8 cellular contexts compared by ENCODE assay signal in the genomic region with DNA sequence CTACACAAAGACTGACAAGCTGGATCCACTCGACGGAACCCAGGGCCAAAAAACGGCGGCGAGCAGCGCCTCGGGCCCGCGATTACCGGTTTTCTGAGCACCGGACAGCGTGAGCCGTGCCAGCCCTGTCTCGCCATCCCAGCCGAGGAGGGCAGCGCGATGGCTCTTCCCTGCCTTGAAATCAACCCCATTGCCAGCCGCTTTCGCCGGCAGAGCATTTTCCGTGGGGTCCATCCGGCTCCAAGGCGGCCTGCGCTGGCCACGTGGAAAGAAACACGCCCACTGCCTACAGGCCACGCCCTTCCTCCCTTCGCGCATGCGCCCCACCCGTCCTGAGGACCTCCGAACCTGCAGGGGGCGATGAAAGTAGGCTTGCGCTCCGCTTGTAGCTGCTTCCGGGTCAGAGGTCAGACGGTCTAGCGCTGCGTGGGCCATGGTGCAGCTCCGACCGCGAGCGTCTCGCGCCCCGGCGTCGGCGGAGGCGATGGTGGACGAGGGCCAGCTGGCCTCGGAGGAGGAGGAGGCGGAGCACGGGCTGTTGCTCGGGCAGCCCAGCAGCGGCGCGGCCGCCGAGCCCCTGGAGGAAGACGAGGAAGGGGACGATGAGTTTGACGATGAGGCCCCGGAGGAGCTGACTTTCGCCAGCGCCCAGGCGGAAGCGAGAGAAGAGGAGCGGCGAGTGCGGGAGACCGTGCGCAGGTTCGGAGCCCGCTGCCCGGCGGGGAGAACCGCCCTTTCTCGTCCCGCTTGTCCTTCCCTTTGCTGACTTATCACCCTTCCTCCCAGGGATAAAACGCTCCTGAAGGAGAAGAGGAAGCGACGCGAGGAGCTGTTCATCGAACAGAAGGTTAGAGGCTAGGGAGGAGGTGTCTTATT. TPM values are rescaled to one million over a fixed set of nuclear protein-coding genes. Genes with fewer than 3 reads are reported as not detected.
DNase-seq lines count a peak whose midpoint lies in the region; ATAC-seq and TF ChIP-seq lines count a peak whose summit lies in the region.

A gene (plus strand): TSS at position 410 of the 876 bp plus-strand sequence. CDS start 24 bp downstream, at position 434.

- peak within 1 kb of the TSS; percentile 93 for H3K27ac Mint-ChIP-seq in activated T-helper 2 cell treated with anti-CD3 and anti-CD28 coated beads, Interferon-gamma antibody, Interleukin-2, Interleukin-4, amounts not matched to agents 10 μg/mL and 5 μg/mL and 100 μg/mL, durations not matched to agents 14 hours and 24 hours and 36 hours
- peak within 1 kb of the TSS; percentile 90 to 96 for H3K27ac Mint-ChIP-seq in natural killer cell treated with Interleukin-12 subunit alpha and Interleukin-12 subunit beta and Interleukin-15 and Interleukin-18, amount 100 ng/mL, for 72 hours

- peaks cover 31% of the 10 kb centered on the region for H3K4me1 Mint-ChIP-seq in activated T-helper 2 cell treated with anti-CD3 and anti-CD28 coated beads, Interferon-gamma antibody, Interleukin-2, Interleukin-4, amounts not matched to agents 10 μg/mL and 5 μg/mL and 100 μg/mL, durations not matched to agents 14 hours and 24 hours and 36 hours (ENCODE audit: low read depth)
- H3K4me1 Mint-ChIP-seq in natural killer cell treated with Interleukin-12 subunit alpha and Interleukin-12 subunit beta and Interleukin-15 and Interleukin-18, amount 100 ng/mL, for 72 hours (ENCODE audit: low read depth in 2 of 2) = peaks cover 28 to 44% of the 10 kb centered on the region in 2 donors

- no peaks in the 10 kb centered on the region for H3K27me3 Mint-ChIP-seq in activated T-helper 2 cell treated with anti-CD3 and anti-CD28 coated beads, Interferon-gamma antibody, Interleukin-2, Interleukin-4, amounts not matched to agents 10 μg/mL and 5 μg/mL and 100 μg/mL, durations not matched to agents 14 hours and 24 hours and 36 hours (ENCODE audit: low read depth)
- no peaks in the 10 kb centered on the region for H3K27me3 Mint-ChIP-seq in natural killer cell treated with Interleukin-12 subunit alpha and Interleukin-12 subunit beta and Interleukin-15 and Interleukin-18, amount 100 ng/mL, for 72 hours

- ATAC-seq in natural killer cell treated with Interleukin-12 subunit alpha and Interleukin-12 subunit beta and Interleukin-15 and Interleukin-18, amount 100 ng/mL, for 72 hours = peak; percentile 98 to 99
- ATAC-seq in stimulated activated naive CD8-positive, alpha-beta T cell treated with anti-CD3 and anti-CD28 coated beads, Interleukin-15, Interleukin-2, amounts not matched to agents 100 U/mL and 50 U/mL, for 24 hours = peak; percentile 94

- intact Hi-C loops in activated T-helper 2 cell treated with anti-CD3 and anti-CD28 coated beads, Interferon-gamma antibody, Interleukin-2, Interleukin-4, amounts not matched to agents 10 μg/mL and 5 μg/mL and 100 μg/mL, durations not matched to agents 14 hours and 24 hours and 36 hours (cut with micrococcal nuclease) = loop anchor here (1.0 kb wide), 2 partner anchors 41 to 96 kb away; a partner anchor contains a TSS

- POLR2A ChIA-PET in RWPE1 (lab: Yijun Ruan, JAX; ENCODE audit: low non-redundant PET) = interaction anchor here (1.0 to 1.4 kb wide), 3 partner anchors 9 to 41 kb away, joined by 3 to 5 read pairs (median 5); a partner anchor contains a TSS

- peak within 1 kb of the TSS; percentile 98 for H3K4me3 Mint-ChIP-seq in activated T-helper 2 cell treated with anti-CD3 and anti-CD28 coated beads, Interferon-gamma antibody, Interleukin-2, Interleukin-4, amounts not matched to agents 10 μg/mL and 5 μg/mL and 100 μg/mL, durations not matched to agents 14 hours and 24 hours and 36 hours (ENCODE audit: low read depth)
- peak within 1 kb of the TSS; percentile 98 for H3K4me3 Mint-ChIP-seq in natural killer cell treated with Interleukin-12 subunit alpha and Interleukin-12 subunit beta and Interleukin-15 and Interleukin-18, amount 100 ng/mL, for 72 hours

- TF ChIP-seq CTCF in LNCaP clone FGC (IDR thresholded peaks at IDR 0.05; ENCODE audit: control insufficient read depth, extremely low read depth, insufficient read depth) (peak; percentile 98), RWPE1 (conservative IDR thresholded peaks at IDR 0.05; ENCODE audit: low read depth) (peak; percentile 90)

- CTCF ChIA-PET in RWPE1 (lab: Yijun Ruan, JAX) = interaction anchor here (0.6 to 1.1 kb wide), 13 partner anchors 9 to 1658 kb away, joined by 3 to 8 read pairs (median 3); a partner anchor contains a TSS

- peak; percentile 99 for DNase-seq in ELR (ENCODE audit: low read depth)
- peak; percentile 95 for DNase-seq in GOT3 (lab: John Stamatoyannopoulos, UW)
- DNase-seq in LNCaP clone FGC (ENCODE audit: low read depth) = peak; percentile 96
- peak; percentile 98 for DNase-seq in RWPE1 (ENCODE audit: low spot score)
- DNase-seq in activated T-helper 2 cell treated with anti-CD3 and anti-CD28 coated beads, Interferon-gamma antibody, Interleukin-2, Interleukin-4, amounts not matched to agents 10 μg/mL and 5 μg/mL and 100 μg/mL, durations not matched to agents 14 hours and 24 hours and 36 hours (ENCODE audit: low spot score) = peak; percentile 97
- DNase-seq in fibroblast of peridontal ligament (ENCODE audit: extremely low read depth) = peak; percentile 99
- DNase-seq in natural killer cell treated with Interleukin-12 subunit alpha and Interleukin-12 subunit beta and Interleukin-15 and Interleukin-18, amount 100 ng/mL, for 72 hours (ENCODE audit: low spot score) = peak; percentile 98
- DNase-seq in stimulated activated naive CD8-positive, alpha-beta T cell treated with anti-CD3 and anti-CD28 coated beads, Interleukin-15, Interleukin-2, amounts not matched to agents 100 U/mL and 50 U/mL, for 24 hours = peak; percentile 99

- no peaks in the 10 kb centered on the region for H3K9me3 Mint-ChIP-seq in activated T-helper 2 cell treated with anti-CD3 and anti-CD28 coated beads, Interferon-gamma antibody, Interleukin-2, Interleukin-4, amounts not matched to agents 10 μg/mL and 5 μg/mL and 100 μg/mL, durations not matched to agents 14 hours and 24 hours and 36 hours
- H3K9me3 Mint-ChIP-seq in natural killer cell treated with Interleukin-12 subunit alpha and Interleukin-12 subunit beta and Interleukin-15 and Interleukin-18, amount 100 ng/mL, for 72 hours = no peaks in the 10 kb centered on the region

- peak within 1 kb of the TSS; percentile 91 for H3K27ac ChIP-seq in RWPE1

- peak within 1 kb of the TSS; percentile 75 for H3K4me3 ChIP-seq in LNCaP clone FGC (ENCODE audit: low read depth, low read length)

- H3K36me3 Mint-ChIP-seq in activated T-helper 2 cell treated with anti-CD3 and anti-CD28 coated beads, Interferon-gamma antibody, Interleukin-2, Interleukin-4, amounts not matched to agents 10 μg/mL and 5 μg/mL and 100 μg/mL, durations not matched to agents 14 hours and 24 hours and 36 hours (ENCODE audit: low read depth) = peaks cover 58% of the 10 kb centered on the region
- peaks cover 23% of the 10 kb centered on the region for H3K36me3 Mint-ChIP-seq in natural killer cell treated with Interleukin-12 subunit alpha and Interleukin-12 subunit beta and Interleukin-15 and Interleukin-18, amount 100 ng/mL, for 72 hours

RNA-seq across cellular contexts. Expression of the gene that starts here (rescaled TPM):
- 82.5 and 84.1 TPM in 2 replicates for total RNA-seq in activated T-helper 2 cell treated with anti-CD3 and anti-CD28 coated beads, Interferon-gamma antibody, Interleukin-2, Interleukin-4, amounts not matched to agents 10 μg/mL and 5 μg/mL and 100 μg/mL, durations not matched to agents 14 hours and 24 hours and 36 hours
- 100 to 1,000 TPM in 1 of 2 donors, 10 to 100 TPM in 1; 62.6 to 102 TPM for total RNA-seq in natural killer cell treated with Interleukin-12 subunit alpha and Interleukin-12 subunit beta and Interleukin-15 and Interleukin-18, amount 100 ng/mL, for 72 hours

Comparison
In these comparisons a context has a peak if more than half of its experiments do, and no peak if none do; other contexts are left out.
1. Peak in every context shown above with its lines: DNase-seq, ATAC-seq, H3K4me3 ChIP-seq and H3K27ac ChIP-seq.